Comparison of ENCODE assay signal across 9 cellular contexts in the genomic region with DNA sequence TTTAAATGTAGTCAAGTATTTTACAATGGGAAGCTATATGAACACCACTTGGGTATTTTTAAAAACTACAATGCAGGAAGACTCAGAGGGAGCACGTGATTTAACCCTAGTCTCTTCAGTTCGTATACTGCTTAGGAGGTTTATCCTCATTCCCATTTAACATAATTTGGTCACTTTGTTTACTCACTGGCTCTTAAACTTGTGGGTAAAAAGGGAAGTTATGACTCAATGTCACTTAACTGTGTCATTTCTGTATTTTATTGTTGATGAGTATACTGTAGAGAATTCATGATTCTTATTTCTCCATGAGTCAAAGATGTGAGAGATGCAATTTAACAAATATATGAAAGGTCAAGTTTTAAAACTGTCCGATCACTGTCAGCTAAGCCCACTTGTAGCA. TPM values are rescaled to one million over a fixed set of nuclear protein-coding genes. Genes with fewer than 3 reads are reported as not detected.
DNase-seq lines count a peak whose midpoint lies in the region; ATAC-seq and TF ChIP-seq lines count a peak whose summit lies in the region.
"Had no signal": no experiment of that assay in that cellular context is flagged by ENCODE, and none has a peak within 500 bp of the region (broad histone marks: within the 10 kb centered on the region; RNA-seq: fewer than 3 reads in every experiment).

No MANE protein-coding gene starts in this region.

- no peak for TF ChIP-seq CTCF in fibroblast of pulmonary artery (IDR thresholded peaks at IDR 0.05; ENCODE audit: low read length, missing control alignments)

- ATAC-seq in GM21381 (IDR thresholded peaks at IDR 0.05; ENCODE audit: unreplicated experiment) (peak; percentile 75), HG03095 (IDR thresholded peaks at IDR 0.05; ENCODE audit: unreplicated experiment) (no peak)

- no peak overlapping the region for H3K4me3 ChIP-seq in fibroblast of pulmonary artery (replicated peaks; ENCODE audit: low read depth, low read length)

- DNase-seq in AML-193 (lab: John Stamatoyannopoulos, UW) (peak; percentile 44 to 66), NCI-H460 (ENCODE audit: extremely low read depth, low read depth) (peak; percentile 69), fibroblast of pulmonary artery (ENCODE audit: low read depth) (peak; percentile 40), DMS114 treated with DMSO at 0.1 percent for 48 hours (lab: John Stamatoyannopoulos, UW; ENCODE audit: unreplicated experiment) (no peak), NCI-H1694 treated with DMSO at 0.1 percent for 48 hours (lab: John Stamatoyannopoulos, UW) (no peak), NCI-H2196 treated with DMSO at 0.1 percent for 48 hours (lab: John Stamatoyannopoulos, UW; ENCODE audit: unreplicated experiment) (no peak)
- DNase-seq: NCI-H446 had no signal

RNA-seq across cellular contexts. Expression of a gene that starts 48.2 kb away (rescaled TPM):
- 25.5 and 32.2 TPM in 2 replicates for total RNA-seq in NCI-H460 (2014; rRNA removed; shearing (Covaris generic))
- polyA plus RNA-seq in NCI-H460 (2014; cell fraction: nucleus; rRNA removed), result 28.3 and 56.5 TPM in 2 replicates

Comparison
In these comparisons a context has a peak if more than half of its experiments do, and no peak if none do; other contexts are left out.
1. DNase-seq: peak in AML-193 (2 of 2), NCI-H460 (single experiment) and fibroblast of pulmonary artery (single experiment); none in DMS114 treated with DMSO at 0.1 percent for 48 hours (single experiment), NCI-H1694 treated with DMSO at 0.1 percent for 48 hours (single experiment) and NCI-H2196 treated with DMSO at 0.1 percent for 48 hours (single experiment).